ENCODE assay signal across 8 cellular contexts in the genomic region with DNA sequence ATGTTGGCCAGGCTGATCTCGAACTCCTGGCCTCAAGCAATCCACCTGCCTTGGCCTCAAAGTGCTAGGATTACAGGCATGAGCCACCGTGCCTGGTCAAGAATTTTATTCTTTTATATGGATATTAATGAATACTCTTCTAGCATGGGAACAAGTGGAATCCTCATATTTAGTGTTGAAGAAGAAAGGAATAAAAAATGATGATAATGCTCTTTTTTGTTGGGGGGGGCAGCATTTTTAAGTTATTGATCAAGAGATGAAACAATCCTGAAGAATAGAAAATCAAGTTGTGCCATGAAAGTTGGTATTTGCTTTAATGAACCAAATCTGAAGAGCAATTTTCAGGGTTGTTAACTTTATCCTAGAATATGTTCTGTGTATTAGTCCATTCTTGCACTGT.
"Had no signal": no experiment of that assay in that cellular context is flagged by ENCODE, and none has a peak within 500 bp of the region (broad histone marks: within the 10 kb centered on the region; RNA-seq: fewer than 3 reads in every experiment).

No MANE protein-coding gene starts in this region.

- ATAC-seq: GM23338 had no signal

- H3K4me3 ChIP-seq: GM23338 had no signal

- H3K4me2 ChIP-seq: GM23338 had no signal

- DNase-seq: H9, HCEC 1CT, HFFc6, KG1 had no signal

- FAIRE-seq: H1, H54 had no signal

- H3K27ac ChIP-seq: HL-60 had no signal

- H2AFZ ChIP-seq: GM23338 had no signal
